In the genomic region with DNA sequence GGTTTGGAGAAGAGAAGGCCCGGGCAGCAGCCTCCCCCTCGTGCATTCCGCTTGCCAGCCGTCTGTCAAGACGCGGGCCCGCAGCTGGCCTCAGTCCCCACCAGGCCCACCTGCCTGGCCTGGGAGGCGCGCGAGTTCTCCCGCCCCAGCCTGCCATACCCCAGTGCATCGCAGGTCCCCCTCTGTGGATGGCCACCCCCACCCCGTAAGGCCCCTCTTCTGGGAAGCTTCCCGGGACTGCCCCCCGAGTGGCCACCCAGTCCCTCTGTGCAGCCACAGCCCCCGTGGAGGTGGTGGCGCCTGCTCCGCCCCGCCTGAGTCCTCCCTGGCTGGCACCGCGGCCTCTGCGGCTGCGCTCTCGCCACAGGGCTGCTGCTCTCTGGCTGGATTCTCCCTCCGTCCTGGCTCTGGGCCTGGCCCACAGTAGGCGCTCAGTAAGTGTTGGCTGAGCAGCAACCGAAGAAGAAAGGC, we compare ENCODE assay signal across 9 cellular contexts.
DNase-seq lines count a peak whose midpoint lies in the region; ATAC-seq lines count a peak whose summit lies in the region.
"Had no signal": no experiment of that assay in that cellular context is flagged by ENCODE, and none has a peak within 500 bp of the region (broad histone marks: within the 10 kb centered on the region; RNA-seq: fewer than 3 reads in every experiment).

No MANE protein-coding gene starts in this region.

- DNase-seq in DMS53 (lab: John Stamatoyannopoulos, UW) (peak; percentile 58), DMS53 treated with DMSO at 0.1 percent for 48 hours (lab: John Stamatoyannopoulos, UW; ENCODE audit: unreplicated experiment) (no peak), iPS DF 6.9 (ENCODE audit: low read depth, low spot score) (no peak), NCI-H1105 (lab: John Stamatoyannopoulos, UW) (no peak), 8988T (no peak)
- no peak for DNase-seq in activated T-helper 2 cell treated with anti-CD3 and anti-CD28 coated beads, Interferon-gamma antibody, Interleukin-2, Interleukin-4, amounts not matched to agents 10 μg/mL and 5 μg/mL and 100 μg/mL, durations not matched to agents 14 hours and 24 hours and 36 hours (ENCODE audit: low spot score)
- DNase-seq in stimulated activated effector memory CD8-positive, alpha-beta T cell treated with anti-CD3 and anti-CD28 coated beads, Interleukin-12 subunit alpha, Interleukin-12 subunit beta, amount 100 ng/mL, for 72 hours (ENCODE audit: low spot score in 2 of 2), result no peak

- no peaks in the 10 kb centered on the region for H3K36me3 ChIP-seq in iPS DF 6.9 (ENCODE audit: control insufficient read depth, insufficient read depth, low read length)

- H3K9me3 Mint-ChIP-seq in activated T-helper 2 cell treated with anti-CD3 and anti-CD28 coated beads, Interferon-gamma antibody, Interleukin-2, Interleukin-4, amounts not matched to agents 10 μg/mL and 5 μg/mL and 100 μg/mL, durations not matched to agents 14 hours and 24 hours and 36 hours, result no peaks in the 10 kb centered on the region
- no peaks in the 10 kb centered on the region for H3K9me3 Mint-ChIP-seq in stimulated activated effector memory CD8-positive, alpha-beta T cell treated with anti-CD3 and anti-CD28 coated beads, Interleukin-12 subunit alpha, Interleukin-12 subunit beta, amount 100 ng/mL, for 72 hours

- H3K9me3 ChIP-seq in iPS DF 6.9 (ENCODE audit: control insufficient read depth, insufficient read depth, low read length), result no peaks in the 10 kb centered on the region

- no CpG with 5 or more reads among the region's 27 CpGs for WGBS in iPS DF 6.9 (ENCODE audit: insufficient coverage, insufficient read length)

- peaks cover 3% of the 10 kb centered on the region for H3K4me1 Mint-ChIP-seq in activated T-helper 2 cell treated with anti-CD3 and anti-CD28 coated beads, Interferon-gamma antibody, Interleukin-2, Interleukin-4, amounts not matched to agents 10 μg/mL and 5 μg/mL and 100 μg/mL, durations not matched to agents 14 hours and 24 hours and 36 hours (ENCODE audit: low read depth)
- H3K4me1 Mint-ChIP-seq in stimulated activated effector memory CD8-positive, alpha-beta T cell treated with anti-CD3 and anti-CD28 coated beads, Interleukin-12 subunit alpha, Interleukin-12 subunit beta, amount 100 ng/mL, for 72 hours, result peaks cover 11% of the 10 kb centered on the region

- peak overlapping the region; percentile 30 for H3K4me3 Mint-ChIP-seq in activated T-helper 2 cell treated with anti-CD3 and anti-CD28 coated beads, Interferon-gamma antibody, Interleukin-2, Interleukin-4, amounts not matched to agents 10 μg/mL and 5 μg/mL and 100 μg/mL, durations not matched to agents 14 hours and 24 hours and 36 hours (ENCODE audit: low read depth)
- peak overlapping the region; percentile 32 for H3K4me3 Mint-ChIP-seq in stimulated activated effector memory CD8-positive, alpha-beta T cell treated with anti-CD3 and anti-CD28 coated beads, Interleukin-12 subunit alpha, Interleukin-12 subunit beta, amount 100 ng/mL, for 72 hours

- peak overlapping the region; percentile 15; the same call in 1 of the 2 replicates for H3K4me3 ChIP-seq in iPS DF 6.9 (ENCODE audit: low read length)

- H3K27ac ChIP-seq in iPS DF 6.9 (ENCODE audit: low read length), result no peak overlapping the region
- H3K27ac ChIP-seq: 22Rv1 had no signal

- intact Hi-C loops in activated T-helper 2 cell treated with anti-CD3 and anti-CD28 coated beads, Interferon-gamma antibody, Interleukin-2, Interleukin-4, amounts not matched to agents 10 μg/mL and 5 μg/mL and 100 μg/mL, durations not matched to agents 14 hours and 24 hours and 36 hours (cut with micrococcal nuclease), result no loop called here

- no peak for ATAC-seq in stimulated activated effector memory CD8-positive, alpha-beta T cell treated with anti-CD3 and anti-CD28 coated beads, Interleukin-12 subunit alpha, Interleukin-12 subunit beta, amount 100 ng/mL, for 72 hours
- no peak for ATAC-seq in HG02884 (IDR thresholded peaks at IDR 0.05; ENCODE audit: unreplicated experiment)

- peaks cover 6% of the 10 kb centered on the region for H3K4me1 ChIP-seq in iPS DF 6.9 (ENCODE audit: control insufficient read depth, insufficient read depth, low read length)

- H3K27me3 ChIP-seq in iPS DF 6.9 (ENCODE audit: control insufficient read depth, insufficient read depth, low read length), result no peaks in the 10 kb centered on the region

- peaks cover 13% of the 10 kb centered on the region for H3K27me3 Mint-ChIP-seq in activated T-helper 2 cell treated with anti-CD3 and anti-CD28 coated beads, Interferon-gamma antibody, Interleukin-2, Interleukin-4, amounts not matched to agents 10 μg/mL and 5 μg/mL and 100 μg/mL, durations not matched to agents 14 hours and 24 hours and 36 hours (ENCODE audit: low read depth)

- no peak overlapping the region for H3K27ac Mint-ChIP-seq in activated T-helper 2 cell treated with anti-CD3 and anti-CD28 coated beads, Interferon-gamma antibody, Interleukin-2, Interleukin-4, amounts not matched to agents 10 μg/mL and 5 μg/mL and 100 μg/mL, durations not matched to agents 14 hours and 24 hours and 36 hours
- no peak overlapping the region for H3K27ac Mint-ChIP-seq in stimulated activated effector memory CD8-positive, alpha-beta T cell treated with anti-CD3 and anti-CD28 coated beads, Interleukin-12 subunit alpha, Interleukin-12 subunit beta, amount 100 ng/mL, for 72 hours

- no peaks in the 10 kb centered on the region for H3K36me3 Mint-ChIP-seq in activated T-helper 2 cell treated with anti-CD3 and anti-CD28 coated beads, Interferon-gamma antibody, Interleukin-2, Interleukin-4, amounts not matched to agents 10 μg/mL and 5 μg/mL and 100 μg/mL, durations not matched to agents 14 hours and 24 hours and 36 hours (ENCODE audit: low read depth)
- H3K36me3 Mint-ChIP-seq in stimulated activated effector memory CD8-positive, alpha-beta T cell treated with anti-CD3 and anti-CD28 coated beads, Interleukin-12 subunit alpha, Interleukin-12 subunit beta, amount 100 ng/mL, for 72 hours, result no peaks in the 10 kb centered on the region
